ENCODE assay signal across 25 cellular contexts in the genomic region with DNA sequence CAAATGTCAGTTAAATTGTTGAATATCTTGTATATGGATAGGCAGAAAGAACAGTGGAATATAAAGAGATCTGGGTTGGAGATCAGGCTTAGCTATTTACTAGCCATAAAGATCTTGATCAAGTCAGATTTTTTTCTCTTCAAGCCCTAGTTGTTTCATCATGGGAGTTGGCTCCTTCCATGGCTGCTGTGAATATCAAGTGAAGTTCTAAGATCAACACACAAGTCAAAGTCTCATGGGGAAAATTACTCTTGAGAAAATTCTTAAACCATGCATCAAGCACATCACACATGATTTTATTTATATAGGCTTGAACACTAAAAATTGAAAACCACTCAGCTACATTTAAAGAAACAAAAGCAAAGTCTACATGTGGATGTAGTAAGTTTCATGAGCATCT.
DNase-seq lines count a peak whose midpoint lies in the region; ATAC-seq and TF ChIP-seq lines count a peak whose summit lies in the region.
"Had no signal": no experiment of that assay in that cellular context is flagged by ENCODE, and none has a peak within 500 bp of the region (broad histone marks: within the 10 kb centered on the region; RNA-seq: fewer than 3 reads in every experiment).

No MANE protein-coding gene starts in this region.

- dilution Hi-C loops in IMR-90 (cut with HindIII; ENCODE audit: low sequenced_read_pairs, unreplicated experiment) = no loop called here

- no peaks in the 10 kb centered on the region; the same call in 1 of the 2 replicates for H3K4me1 ChIP-seq in IMR-90 (ENCODE audit: control insufficient read depth, insufficient read depth, low read length)
- H3K4me1 ChIP-seq: BE2C had no signal

- peaks cover 5% of the 10 kb centered on the region for H3K9me3 Mint-ChIP-seq in Calu3 (ENCODE audit: low read depth, unreplicated experiment)
- peaks cover 2% of the 10 kb centered on the region for H3K9me3 Mint-ChIP-seq in activated naive CD8-positive, alpha-beta T cell treated with anti-CD3 and anti-CD28 coated beads for 36 hours

- no peak overlapping the region for H2AK9ac ChIP-seq in IMR-90 (replicated peaks; ENCODE audit: low read depth, low read length, poor library complexity)

- H3K27ac Mint-ChIP-seq in Calu3 (ENCODE audit: unreplicated experiment) = no peak overlapping the region
- no peak overlapping the region for H3K27ac Mint-ChIP-seq in activated naive CD8-positive, alpha-beta T cell treated with anti-CD3 and anti-CD28 coated beads for 36 hours
- H3K27ac Mint-ChIP-seq: CD14-positive monocyte; CD8-positive, alpha-beta memory T cell; IgD-negative memory B cell had no signal

- TF ChIP-seq POLR2A in IMR-90 (IDR thresholded peaks at IDR 0.05; ENCODE audit: low read depth, low read length) = no peak

- peak; percentile 14 for DNase-seq in IMR-90
- peak; percentile 63 for DNase-seq in fibroblast of gingiva (ENCODE audit: low read depth)
- DNase-seq in hepatic stellate cell (ENCODE audit: low spot score) = peak; percentile 24
- no peak for DNase-seq in Calu3
- DNase-seq in activated naive CD8-positive, alpha-beta T cell treated with anti-CD3 and anti-CD28 coated beads for 36 hours = no peak
- DNase-seq in amygdala (lab: John Stamatoyannopoulos, UW) = no peak
- DNase-seq: BE2C; CD8-positive, alpha-beta memory T cell; DMS153; DND-41; HCEC 1CT; NCI-H1048; NCI-H1417; NCI-H1694; NCI-H2029 treated with DMSO at 0.1 percent for 48 hours; NCI-H446 treated with DMSO at 0.1 percent for 48 hours; NCI-H526; NCI-H82; NK-92 treated with Interleukin-12 subunit alpha and Interleukin-12 subunit beta, amount 100 ng/mL, for 24 hours; PC-3; SK-N-SH had no signal

- H3K27me3 Mint-ChIP-seq in Calu3 (ENCODE audit: unreplicated experiment) = peaks cover 13% of the 10 kb centered on the region
- peaks cover 19% of the 10 kb centered on the region for H3K27me3 Mint-ChIP-seq in activated naive CD8-positive, alpha-beta T cell treated with anti-CD3 and anti-CD28 coated beads for 36 hours

- H3K14ac ChIP-seq in IMR-90 (replicated peaks; ENCODE audit: low read depth, low read length) = no peak overlapping the region

- H3K27me3 ChIP-seq in IMR-90 (ENCODE audit: control insufficient read depth, insufficient read depth, low read length) = peaks cover 8% of the 10 kb centered on the region
- H3K27me3 ChIP-seq: BE2C had no signal

- CTCF ChIA-PET in IMR-90 (lab: Yijun Ruan, JAX) (no interaction called here), Calu3 (lab: Charles Lee) (no interaction called here)

- H3K23ac ChIP-seq in IMR-90 (ENCODE audit: low read depth, low read length) = no peak overlapping the region

- no peak overlapping the region for H4K5ac ChIP-seq in IMR-90 (ENCODE audit: low read depth, low read length)

- TF ChIP-seq CTCF in IMR-90 (conservative IDR thresholded peaks at IDR 0.05; ENCODE audit: low read depth, low read length) (no peak), Calu3 (IDR thresholded peaks at IDR 0.05; ENCODE audit: unreplicated experiment) (no peak)

- BruUV-seq in IMR-90 (replicated peaks; lab: Mats Ljungman, UMichigan) (no TSS peak), Calu3 (replicated peaks; lab: Mats Ljungman, UMichigan) (no TSS peak)

- no peak overlapping the region for H4K91ac ChIP-seq in IMR-90 (ENCODE audit: insufficient read depth, low read depth, low read length)

- ATAC-seq in IMR-90 (ENCODE audit: low read depth) (no peak), GM18511 (IDR thresholded peaks at IDR 0.05; ENCODE audit: unreplicated experiment) (no peak)
- ATAC-seq: PC-3 had no signal

- H3K9ac ChIP-seq in IMR-90 (ENCODE audit: low read depth, low read length) = no peak overlapping the region
- H3K9ac ChIP-seq: KMS-11, SK-N-SH had no signal

- no peak overlapping the region for H2AK5ac ChIP-seq in IMR-90 (ENCODE audit: low read depth, low read length)

- H3K18ac ChIP-seq in IMR-90 (ENCODE audit: low read depth, low read length) = no peak overlapping the region

- H3K4ac ChIP-seq in IMR-90 (ENCODE audit: low read depth, low read length) = no peak overlapping the region

- no peak overlapping the region for H3K4me2 ChIP-seq in IMR-90 (ENCODE audit: low read depth, low read length)
- H3K4me2 ChIP-seq: KMS-11, SK-N-SH had no signal

- no peak overlapping the region for H3K56ac ChIP-seq in IMR-90 (ENCODE audit: extremely low read depth, insufficient read depth, low read length)

- no peaks in the 10 kb centered on the region for H3K9me3 ChIP-seq in IMR-90 (ENCODE audit: control insufficient read depth, insufficient read depth, low read length)
- H3K9me3 ChIP-seq: BE2C, SK-N-SH had no signal

- no peak for TF ChIP-seq RAD21 in IMR-90 (IDR thresholded peaks at IDR 0.05; ENCODE audit: low read length)

- H4K20me1 ChIP-seq in IMR-90 (ENCODE audit: insufficient read depth, low read length) = no peaks in the 10 kb centered on the region

- intact Hi-C loops in IMR-90 (cut with micrococcal nuclease) = no loop called here
- intact Hi-C loops in Calu3 (cut with micrococcal nuclease; ENCODE audit: unreplicated experiment) = no loop called here

- no peaks in the 10 kb centered on the region for H3K79me1 ChIP-seq in IMR-90 (ENCODE audit: low read depth in 1 of 2, low read length in 2 of 2)

- no peak overlapping the region for H2BK15ac ChIP-seq in IMR-90 (ENCODE audit: low read depth, low read length)

- H2AFZ ChIP-seq in IMR-90 (replicated peaks; ENCODE audit: low read length, poor library complexity) = no peak overlapping the region

- no peak overlapping the region for H2BK120ac ChIP-seq in IMR-90 (ENCODE audit: low read depth, low read length)

- H2BK5ac ChIP-seq in IMR-90 (ENCODE audit: low read depth, low read length, poor library complexity, severe bottlenecking) = no peak overlapping the region

- no peaks in the 10 kb centered on the region for H3K4me1 Mint-ChIP-seq in Calu3 (ENCODE audit: low read depth, unreplicated experiment)
- H3K4me1 Mint-ChIP-seq in activated naive CD8-positive, alpha-beta T cell treated with anti-CD3 and anti-CD28 coated beads for 36 hours = no peaks in the 10 kb centered on the region
- H3K4me1 Mint-ChIP-seq: CD14-positive monocyte; CD8-positive, alpha-beta memory T cell; IgD-negative memory B cell had no signal

- no peak overlapping the region for H4K8ac ChIP-seq in IMR-90 (ENCODE audit: low read depth in 2 of 2, low read length in 2 of 2)

- no peaks in the 10 kb centered on the region for H3K36me3 Mint-ChIP-seq in Calu3 (ENCODE audit: insufficient read depth, unreplicated experiment)
- no peaks in the 10 kb centered on the region for H3K36me3 Mint-ChIP-seq in activated naive CD8-positive, alpha-beta T cell treated with anti-CD3 and anti-CD28 coated beads for 36 hours
- H3K36me3 Mint-ChIP-seq: CD14-positive monocyte; CD8-positive, alpha-beta memory T cell; IgD-negative memory B cell had no signal

- no peak overlapping the region for H2BK20ac ChIP-seq in IMR-90 (ENCODE audit: low read depth, low read length)

- H3K4me3 Mint-ChIP-seq in Calu3 (ENCODE audit: low read depth, unreplicated experiment) = no peak overlapping the region
- H3K4me3 Mint-ChIP-seq in activated naive CD8-positive, alpha-beta T cell treated with anti-CD3 and anti-CD28 coated beads for 36 hours = no peak overlapping the region
- H3K4me3 Mint-ChIP-seq: CD14-positive monocyte; CD8-positive, alpha-beta memory T cell; IgD-negative memory B cell had no signal

- POLR2A ChIA-PET in IMR-90 (lab: Charles Lee; ENCODE audit: unreplicated experiment) = no interaction called here

- H3K4me3 ChIP-seq in IMR-90 (ENCODE audit: insufficient read depth, low read depth, low read length) = no peak overlapping the region

- H3K9me1 ChIP-seq in IMR-90 (ENCODE audit: insufficient read depth, low read length) = no peaks in the 10 kb centered on the region

- in situ Hi-C loops in IMR-90 (cut with MboI; ENCODE audit: low sequenced_read_pairs) = no loop called here

- no peaks in the 10 kb centered on the region for H3K36me3 ChIP-seq in IMR-90 (ENCODE audit: control insufficient read depth, insufficient read depth, low read length)
- H3K36me3 ChIP-seq: BE2C had no signal

- H3K27ac ChIP-seq in IMR-90 (ENCODE audit: insufficient read depth, low read length) = no peak overlapping the region
- H3K27ac ChIP-seq: KMS-11 had no signal

TF ChIP-seq in IMR-90, 13 proteins besides CTCF, POLR2A, EP300 and RAD21:
- TF ChIP-seq RCOR1 (IDR thresholded peaks at IDR 0.05; ENCODE audit: insufficient replicate concordance, low read length) (no peak), CHD1 (IDR thresholded peaks at IDR 0.05; ENCODE audit: low read depth, low read length) (no peak), NFE2L2 (IDR thresholded peaks at IDR 0.05; ENCODE audit: low read depth, low read length) (no peak), FOS (IDR thresholded peaks at IDR 0.05; ENCODE audit: low read depth, low read length) (no peak), MAFK (IDR thresholded peaks at IDR 0.05; ENCODE audit: low read depth, low read length) (no peak), MXI1 (IDR thresholded peaks at IDR 0.05; ENCODE audit: borderline replicate concordance, low read depth, low read length) (no peak), CEBPB (IDR thresholded peaks at IDR 0.05; ENCODE audit: low read depth, low read length) (no peak)
- TF ChIP-seq, protein P1, sequence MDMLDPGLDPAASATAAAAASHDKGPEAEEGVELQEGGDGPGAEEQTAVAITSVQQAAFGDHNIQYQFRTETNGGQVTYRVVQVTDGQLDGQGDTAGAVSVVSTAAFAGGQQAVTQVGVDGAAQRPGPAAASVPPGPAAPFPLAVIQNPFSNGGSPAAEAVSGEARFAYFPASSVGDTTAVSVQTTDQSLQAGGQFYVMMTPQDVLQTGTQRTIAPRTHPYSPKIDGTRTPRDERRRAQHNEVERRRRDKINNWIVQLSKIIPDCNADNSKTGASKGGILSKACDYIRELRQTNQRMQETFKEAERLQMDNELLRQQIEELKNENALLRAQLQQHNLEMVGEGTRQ (IDR thresholded peaks at IDR 0.05; ENCODE audit: low read depth, low read length) = no peak
- TF ChIP-seq, protein P2, sequence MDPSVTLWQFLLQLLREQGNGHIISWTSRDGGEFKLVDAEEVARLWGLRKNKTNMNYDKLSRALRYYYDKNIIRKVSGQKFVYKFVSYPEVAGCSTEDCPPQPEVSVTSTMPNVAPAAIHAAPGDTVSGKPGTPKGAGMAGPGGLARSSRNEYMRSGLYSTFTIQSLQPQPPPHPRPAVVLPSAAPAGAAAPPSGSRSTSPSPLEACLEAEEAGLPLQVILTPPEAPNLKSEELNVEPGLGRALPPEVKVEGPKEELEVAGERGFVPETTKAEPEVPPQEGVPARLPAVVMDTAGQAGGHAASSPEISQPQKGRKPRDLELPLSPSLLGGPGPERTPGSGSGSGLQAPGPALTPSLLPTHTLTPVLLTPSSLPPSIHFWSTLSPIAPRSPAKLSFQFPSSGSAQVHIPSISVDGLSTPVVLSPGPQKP (IDR thresholded peaks at IDR 0.05; ENCODE audit: borderline replicate concordance, low read depth, low read length) = no peak

Comparison
In these comparisons a context has a peak if more than half of its experiments do, and no peak if none do; other contexts are left out.
1. DNase-seq: peak in IMR-90 (single experiment), fibroblast of gingiva (single experiment) and hepatic stellate cell (single experiment); none in Calu3 (single experiment), activated naive CD8-positive, alpha-beta T cell treated with anti-CD3 and anti-CD28 coated beads for 36 hours (single experiment) and amygdala (0 of 56).